In genomic region chr14:77052281-77053044, GRCh38 we compare ENCODE assay signal across 10 cellular contexts. TPM values are rescaled to one million over a fixed set of nuclear protein-coding genes. Genes with fewer than 3 reads are reported as not detected.
DNase-seq lines count a peak whose midpoint lies in the region; ATAC-seq, FAIRE-seq and TF ChIP-seq lines count a peak whose summit lies in the region.
"Had no signal": no experiment of that assay in that cellular context is flagged by ENCODE, and none has a peak within 500 bp of the region (broad histone marks: within the 10 kb centered on the region; RNA-seq: fewer than 3 reads in every experiment).

No MANE protein-coding gene starts in this region.

- POLR2A ChIA-PET in HCT116 (lab: Charles Lee) = interaction anchor here (1.4 to 1.5 kb wide), 3 partner anchors 12 to 135 kb away, joined by 4 to 7 read pairs (median 5); no protein-coding TSS in a partner anchor
- POLR2A ChIA-PET in activated CD8-positive, alpha-beta T cell treated with anti-CD3 and anti-CD28 coated beads, Interleukin-2, amount 10 ng/mL, durations not matched to agents 7 days and 5 days (lab: Charles Lee) = interaction anchor here (0.6 to 1.1 kb wide), 6 partner anchors 13 to 135 kb away, joined by 3 to 4 read pairs (median 3); no protein-coding TSS in a partner anchor

- DNase-seq in HCT116 (ENCODE audit: low read depth, low spot score) (no peak), keratinocyte (ENCODE audit: low read depth, low spot score) (no peak), ovary (no peak), colonic mucosa (no peak), anterior cingulate cortex (lab: John Stamatoyannopoulos, UW) (no peak), DMS114 treated with DMSO at 0.1 percent for 48 hours (lab: John Stamatoyannopoulos, UW; ENCODE audit: unreplicated experiment) (no peak)
- DNase-seq in activated CD8-positive, alpha-beta T cell treated with anti-CD3 and anti-CD28 coated beads, Interleukin-2, amount 10 ng/mL, durations not matched to agents 7 days and 5 days = no peak
- DNase-seq: NCI-H2081 treated with DMSO at 0.1 percent for 48 hours had no signal

- H3K9me3 ChIP-seq in HCT116 (ENCODE audit: control insufficient read depth in 1 of 2, insufficient read depth in 1 of 2, low read depth in 1 of 2, low read length in 2 of 2) (no peaks in the 10 kb centered on the region), keratinocyte (ENCODE audit: control insufficient read depth, low read depth, low read length) (peaks cover 3% of the 10 kb centered on the region), skeletal muscle tissue (ENCODE audit: control insufficient read depth in 3 of 3, low read length in 3 of 3) (peaks cover 0 to 19% (median 8%) of the 10 kb centered on the region in 3 donors), ovary (no peaks in the 10 kb centered on the region), colonic mucosa (no peaks in the 10 kb centered on the region)

- H2AFZ ChIP-seq in HCT116 (ENCODE audit: low read depth, low read length, poor library complexity, severe bottlenecking) = peak overlapping the region; percentile 31
- H2AFZ ChIP-seq in keratinocyte (ENCODE audit: control insufficient read depth, low read length) = peak overlapping the region; percentile 41

- H3K27me3 Mint-ChIP-seq in activated CD8-positive, alpha-beta T cell treated with anti-CD3 and anti-CD28 coated beads, Interleukin-2, amount 10 ng/mL, durations not matched to agents 7 days and 5 days (ENCODE audit: low read depth) = no peaks in the 10 kb centered on the region

- 88 to 94% (median 91%) methylated on average over 8 of the region's 8 CpGs for WGBS in ovary, 3 donors

- H3K27ac Mint-ChIP-seq in activated CD8-positive, alpha-beta T cell treated with anti-CD3 and anti-CD28 coated beads, Interleukin-2, amount 10 ng/mL, durations not matched to agents 7 days and 5 days = peak overlapping the region; percentile 68
- H3K27ac Mint-ChIP-seq: T-helper 1 cell treated with Interleukin-12 subunit alpha and Interleukin-12 subunit beta and Interleukin-4 antibody, amounts not matched to agents 30 μg/mL and 1 μg/mL, for 36 hours had no signal

- TF ChIP-seq EP300 in ovary (IDR thresholded peaks at IDR 0.05) = no peak

- FAIRE-seq in keratinocyte (lab: Jason Lieb, UNC) = no peak

- CTCF ChIA-PET in HCT116 (lab: Charles Lee) = interaction anchor here (1.2 to 4.1 kb wide), 11 partner anchors 11 to 176 kb away, joined by 3 to 20 read pairs (median 6); no protein-coding TSS in a partner anchor
- CTCF ChIA-PET in activated CD8-positive, alpha-beta T cell treated with anti-CD3 and anti-CD28 coated beads, Interleukin-2, amount 10 ng/mL, durations not matched to agents 7 days and 5 days (lab: Charles Lee) = interaction anchor here (0.7 to 4.6 kb wide), 25 partner anchors 8 to 178 kb away, joined by 3 to 101 read pairs (median 7); partner anchors contain the start of gene IRF2BPL

- H3K4me3 Mint-ChIP-seq in activated CD8-positive, alpha-beta T cell treated with anti-CD3 and anti-CD28 coated beads, Interleukin-2, amount 10 ng/mL, durations not matched to agents 7 days and 5 days = no peak overlapping the region
- H3K4me3 Mint-ChIP-seq: T-helper 1 cell treated with Interleukin-12 subunit alpha and Interleukin-12 subunit beta and Interleukin-4 antibody, amounts not matched to agents 30 μg/mL and 1 μg/mL, for 36 hours had no signal

- peaks cover 3% of the 10 kb centered on the region for H3K36me3 Mint-ChIP-seq in activated CD8-positive, alpha-beta T cell treated with anti-CD3 and anti-CD28 coated beads, Interleukin-2, amount 10 ng/mL, durations not matched to agents 7 days and 5 days (ENCODE audit: low read depth)

- BruUV-seq in HCT116 (replicated peaks; lab: Mats Ljungman, UMichigan) = no TSS peak

- H3K4me1 ChIP-seq in HCT116 (ENCODE audit: control insufficient read depth in 1 of 2, insufficient read depth in 2 of 2, low read length in 2 of 2) = peaks cover 34 to 41% of the 10 kb centered on the region in 2 experiments
- peaks cover 11% of the 10 kb centered on the region for H3K4me1 ChIP-seq in keratinocyte (ENCODE audit: control insufficient read depth, extremely low read depth, insufficient read depth, low read length)
- peaks cover 17 to 23% (median 21%) of the 10 kb centered on the region in 3 donors for H3K4me1 ChIP-seq in skeletal muscle tissue (ENCODE audit: control insufficient read depth in 3 of 3, insufficient read depth in 3 of 3, low read length in 3 of 3)
- H3K4me1 ChIP-seq in ovary (ENCODE audit: insufficient read depth) = no peaks in the 10 kb centered on the region
- H3K4me1 ChIP-seq in colonic mucosa = peaks cover 8% of the 10 kb centered on the region

- RAD21 ChIA-PET in HCT116 (lab: Charles Lee; ENCODE audit: low non-redundant PET in 1 of 2, low total read pairs in 2 of 2, uncharacterized antibody in 2 of 2, unreplicated experiment in 2 of 2) = interaction anchor here (0.6 to 1.7 kb wide), 11 partner anchors 9 to 176 kb away, joined by 3 to 6 read pairs (median 4); partner anchors contain the start of gene IRF2BPL (in 1 of the 2)

- TF ChIP-seq POLR2A in HCT116 (IDR thresholded peaks at IDR 0.05; ENCODE audit: borderline replicate concordance, extremely low read depth, insufficient read depth, insufficient read length) (no peak), ovary (IDR thresholded peaks at IDR 0.05) (no peak)

- dilution Hi-C loops in keratinocyte (cut with MboI; ENCODE audit: extremely low pct_ligation_motif_present, low sequenced_read_pairs) = no loop called here

- ATAC-seq in HCT116 = peak; percentile 59
- ATAC-seq in activated CD8-positive, alpha-beta T cell treated with anti-CD3 and anti-CD28 coated beads, Interleukin-2, amount 10 ng/mL, durations not matched to agents 7 days and 5 days = peak; percentile 3

- peak overlapping the region; percentile 4; the same call in 1 of the 2 replicates for H3K4me2 ChIP-seq in HCT116 (ENCODE audit: low read length)
- no peak overlapping the region for H3K4me2 ChIP-seq in keratinocyte (ENCODE audit: control insufficient read depth, extremely low read depth, insufficient read depth, low read depth, low read length)

- 0 out of 2 replicates have a peak overlapping the region, but pooled peaks have one; percentile 12 for H3K9ac ChIP-seq in HCT116 (ENCODE audit: low read length)
- no peak overlapping the region for H3K9ac ChIP-seq in keratinocyte (ENCODE audit: control insufficient read depth, extremely low read depth, insufficient read depth, low read length)
- H3K9ac ChIP-seq in skeletal muscle tissue (ENCODE audit: low read depth in 1 of 3, low read length in 3 of 3) = peak overlapping the region in 1 of 3 donors; percentile 8
- H3K9ac ChIP-seq in colonic mucosa (ENCODE audit: low read depth in 2 of 2, low read length in 2 of 2) = peak overlapping the region in 1 of 2 donors; percentile 38

- TF ChIP-seq RAD21 in HCT116 (IDR thresholded peaks at IDR 0.05; ENCODE audit: low read depth) = no peak

- no peaks in the 10 kb centered on the region for H3K9me3 Mint-ChIP-seq in activated CD8-positive, alpha-beta T cell treated with anti-CD3 and anti-CD28 coated beads, Interleukin-2, amount 10 ng/mL, durations not matched to agents 7 days and 5 days (ENCODE audit: insufficient read depth)
- H3K9me3 Mint-ChIP-seq: T-helper 1 cell treated with Interleukin-12 subunit alpha and Interleukin-12 subunit beta and Interleukin-4 antibody, amounts not matched to agents 30 μg/mL and 1 μg/mL, for 36 hours had no signal

- no peaks in the 10 kb centered on the region for H3K9me2 ChIP-seq in HCT116 (ENCODE audit: insufficient read depth)

- no peaks in the 10 kb centered on the region for H3K9me1 ChIP-seq in keratinocyte (ENCODE audit: control insufficient read depth, extremely low read depth, insufficient read depth, low read length)

- H4K20me1 ChIP-seq in HCT116 (ENCODE audit: insufficient read depth) = no peaks in the 10 kb centered on the region
- H4K20me1 ChIP-seq in keratinocyte (ENCODE audit: control insufficient read depth, extremely low read depth, insufficient read depth, low read length) = no peaks in the 10 kb centered on the region

- peak overlapping the region; percentile 50; the same call in 1 of the 2 replicates for H3K27ac ChIP-seq in HCT116 (ENCODE audit: low read depth, low read length)
- H3K27ac ChIP-seq in keratinocyte (ENCODE audit: control insufficient read depth, insufficient read depth, low read length) = no peak overlapping the region
- peak overlapping the region; percentile 64 for H3K27ac ChIP-seq in skeletal muscle tissue (ENCODE audit: low read depth, low read length)
- no peak overlapping the region for H3K27ac ChIP-seq in ovary
- H3K27ac ChIP-seq in colonic mucosa = no peak overlapping the region

- H3K79me2 ChIP-seq in HCT116 (ENCODE audit: insufficient read depth, low read length) (no peaks in the 10 kb centered on the region), keratinocyte (ENCODE audit: control insufficient read depth, insufficient read depth, low read length) (no peaks in the 10 kb centered on the region)

- H3K27me3 ChIP-seq in HCT116 (ENCODE audit: insufficient read depth, low read length) (no peaks in the 10 kb centered on the region), keratinocyte (ENCODE audit: control insufficient read depth, extremely low read depth, insufficient read depth, low read length) (no peaks in the 10 kb centered on the region), skeletal muscle tissue (ENCODE audit: control insufficient read depth in 3 of 3, insufficient read depth in 3 of 3, low read length in 3 of 3) (no peaks in the 10 kb centered on the region), ovary (no peaks in the 10 kb centered on the region), colonic mucosa (no peaks in the 10 kb centered on the region)

- H3K4me3 ChIP-seq in HCT116 (replicated peaks in 1 of 2; ENCODE audit: low read depth in 1 of 2, low read length in 2 of 2) (no peak overlapping the region), keratinocyte (ENCODE audit: control insufficient read depth in 2 of 3, extremely low read depth in 1 of 3, insufficient read depth in 2 of 3, low read depth in 1 of 3, low read length in 3 of 3) (no peak overlapping the region), skeletal muscle tissue (ENCODE audit: low read length in 3 of 3) (no peak overlapping the region), ovary (no peak overlapping the region), colonic mucosa (no peak overlapping the region)

- intact Hi-C loops in HCT116 (cut with micrococcal nuclease) (loop anchor here (1.0 to 2.0 kb wide), 4 partner anchors 30 to 139 kb away; no protein-coding TSS in a partner anchor), ovary (cut with DNase I) (loop anchor here (1.0 to 5.0 kb wide), 5 partner anchors 135 to 1815 kb away; no protein-coding TSS in a partner anchor), colonic mucosa (cut with DNase I) (loop anchor here (2.0 kb wide), 1 partner anchor 140 kb away; no protein-coding TSS in a partner anchor)

- H3K4me1 Mint-ChIP-seq in activated CD8-positive, alpha-beta T cell treated with anti-CD3 and anti-CD28 coated beads, Interleukin-2, amount 10 ng/mL, durations not matched to agents 7 days and 5 days (ENCODE audit: low read depth) = peaks cover 28% of the 10 kb centered on the region

- TF ChIP-seq CTCF in HCT116 (IDR thresholded peaks at IDR 0.05 in 2 of 3, conservative IDR thresholded peaks at IDR 0.05 in 1 of 3; ENCODE audit: borderline replicate concordance in 1 of 3, insufficient read depth in 1 of 3, low read depth in 2 of 3, low read length in 2 of 3) = no peak
- no peak for TF ChIP-seq CTCF in keratinocyte (optimal IDR thresholded peaks at IDR 0.05 in 1 of 3, IDR thresholded peaks at IDR 0.05 in 1 of 3, conservative IDR thresholded peaks at IDR 0.05 in 1 of 3; ENCODE audit: extremely low read depth in 1 of 3, insufficient read depth in 2 of 3, low read length in 3 of 3)
- no peak for TF ChIP-seq CTCF in ovary (IDR thresholded peaks at IDR 0.05)
- no peak for TF ChIP-seq CTCF in colonic mucosa (IDR thresholded peaks at IDR 0.05)

- H3K36me3 ChIP-seq in HCT116 (ENCODE audit: control insufficient read depth in 1 of 2, insufficient read depth in 2 of 2, low read length in 2 of 2) = no peaks in the 10 kb centered on the region
- H3K36me3 ChIP-seq in keratinocyte (ENCODE audit: control insufficient read depth in 2 of 2, extremely low read depth in 1 of 2, insufficient read depth in 2 of 2, low read length in 2 of 2) = no peaks in the 10 kb centered on the region
- no peaks in the 10 kb centered on the region for H3K36me3 ChIP-seq in skeletal muscle tissue (ENCODE audit: control insufficient read depth in 3 of 3, insufficient read depth in 3 of 3, low read length in 3 of 3)
- H3K36me3 ChIP-seq in ovary = no peaks in the 10 kb centered on the region
- no peaks in the 10 kb centered on the region for H3K36me3 ChIP-seq in colonic mucosa

RNA-seq across cellular contexts. Expression of gene IRF2BPL, which starts 24.0 kb away (rescaled TPM):
- 74.6 TPM for total RNA-seq in HCT116 (2021; ENCODE audit: unreplicated experiment)
- polyA plus RNA-seq in HCT116 (2012) = 47.4 and 49.8 TPM in 2 replicates
- total RNA-seq in activated CD8-positive, alpha-beta T cell treated with anti-CD3 and anti-CD28 coated beads, Interleukin-2, amount 10 ng/mL, durations not matched to agents 7 days and 5 days = 10 to 100 TPM; 34.5 to 35.6 TPM
- polyA plus RNA-seq in keratinocyte = 4.2 to 6.8 TPM (median 5.6 TPM) in 3 replicates
- 4.0 TPM for polyA plus RNA-seq in keratinocyte (2011; ENCODE audit: low read depth)
- polyA plus RNA-seq in keratinocyte (2011; cell fraction: cytosol; rRNA removed) = 3.3 and 6.7 TPM in 2 replicates
- 7.0 and 9.5 TPM in 2 replicates for polyA plus RNA-seq in keratinocyte (2011; cell fraction: nucleus; rRNA removed)
- polyA plus RNA-seq in keratinocyte (2012; ENCODE audit: low replicate concordance) = 9.0 and 15.9 TPM in 2 replicates
- polyA minus RNA-seq in keratinocyte = 3.6 to 8.6 TPM (median 4.1 TPM) in 3 replicates
- polyA minus RNA-seq in keratinocyte (2011; cell fraction: cytosol; rRNA and poly(A)+ RNA removed) = 20.3 TPM
- 11.1 and 12.7 TPM in 2 replicates for polyA minus RNA-seq in keratinocyte (2011; cell fraction: nucleus; rRNA and poly(A)+ RNA removed)
- total RNA-seq in skeletal muscle tissue = 20.9 TPM
- total RNA-seq in ovary = 100 to 1,000 TPM in 2 of 7 donors, 10 to 100 TPM in 5; 52.2 to 126 (median 78.4) TPM
- 10 to 100 TPM; 14.1 to 35.0 TPM for polyA plus RNA-seq in ovary
- total RNA-seq in colonic mucosa = 10 to 100 TPM; 18.3 to 27.1 TPM

RNA-seq across cellular contexts. Expression of gene CIPC, which starts 45.6 kb away (rescaled TPM):
- total RNA-seq in HCT116 (2021; ENCODE audit: unreplicated experiment) (20.6 TPM), skeletal muscle tissue (13.6 TPM), ovary (10 to 100 TPM; 13.7 to 32.4 (median 22.2) TPM), colonic mucosa (10 to 100 TPM; 18.2 to 38.4 TPM)
- 7.4 and 8.7 TPM in 2 replicates for polyA plus RNA-seq in HCT116 (2012)
- 10 to 100 TPM; 11.4 to 11.7 TPM for total RNA-seq in activated CD8-positive, alpha-beta T cell treated with anti-CD3 and anti-CD28 coated beads, Interleukin-2, amount 10 ng/mL, durations not matched to agents 7 days and 5 days
- polyA plus RNA-seq in keratinocyte (10.3 to 15.1 TPM (median 13.2 TPM) in 3 replicates), ovary (10 to 100 TPM in 1 of 2 donors, 1 to 10 TPM in 1; 7.0 to 10.4 TPM)
- polyA plus RNA-seq in keratinocyte (2011; ENCODE audit: low read depth) = 6.4 TPM
- 9.1 and 12.9 TPM in 2 replicates for polyA plus RNA-seq in keratinocyte (2011; cell fraction: cytosol; rRNA removed)
- polyA plus RNA-seq in keratinocyte (2011; cell fraction: nucleus; rRNA removed) = 14.4 and 15.2 TPM in 2 replicates
- polyA plus RNA-seq in keratinocyte (2012; ENCODE audit: low replicate concordance) = 7.1 and 7.2 TPM in 2 replicates
- 7.9 to 20.8 TPM (median 18.4 TPM) in 3 replicates for polyA minus RNA-seq in keratinocyte
- polyA minus RNA-seq in keratinocyte (2011; cell fraction: cytosol; rRNA and poly(A)+ RNA removed) = 13.0 TPM
- 10.0 and 13.1 TPM in 2 replicates for polyA minus RNA-seq in keratinocyte (2011; cell fraction: nucleus; rRNA and poly(A)+ RNA removed)

Comparison
In these comparisons a context has a peak if more than half of its experiments do, and no peak if none do; other contexts are left out.
1. H3K27ac ChIP-seq: peak in HCT116 (single experiment) and skeletal muscle tissue (single experiment); none in keratinocyte (single experiment), ovary (0 of 2) and colonic mucosa (single experiment).